14 cellular contexts compared by ENCODE assay signal in the genomic region with DNA sequence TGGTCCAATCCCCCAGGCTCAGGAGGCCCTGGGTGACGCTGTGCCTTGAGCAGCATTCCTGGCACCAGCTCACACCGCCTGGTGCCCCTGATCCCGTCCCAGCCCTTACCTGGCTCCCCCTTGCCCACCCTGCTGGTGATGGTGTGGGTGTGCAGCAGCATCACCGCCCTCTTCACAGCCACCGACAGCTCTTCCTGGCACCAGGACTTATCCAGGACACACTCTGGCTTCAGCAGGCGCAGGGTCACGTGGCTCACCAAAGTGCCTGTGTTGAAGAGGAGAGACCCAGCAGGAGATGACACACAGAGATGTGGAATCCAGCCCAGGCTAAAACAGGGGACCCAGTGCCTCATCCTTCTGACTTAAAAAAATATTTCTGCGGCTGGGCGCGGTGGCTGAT.
"Had no signal": no experiment of that assay in that cellular context is flagged by ENCODE, and none has a peak within 500 bp of the region (broad histone marks: within the 10 kb centered on the region; RNA-seq: fewer than 3 reads in every experiment).

No MANE protein-coding gene starts in this region.

- DNase-seq: effector CD4-positive, alpha-beta T cell; foreskin melanocyte; kidney glomerular epithelial cell; mammary epithelial cell; naive thymus-derived CD4-positive, alpha-beta T cell; nephron progenitor cell; sigmoid colon; stimulated activated CD4-positive, alpha-beta T cell treated with anti-CD3 and anti-CD28 coated beads, Interleukin-2, amount 100 ng/mL, for 24 hours; stimulated activated CD4-positive, alpha-beta T cell treated with anti-CD3 and anti-CD28 coated beads, Interleukin-4, amount 100 ng/mL, for 4 hours; stimulated activated naive CD4-positive, alpha-beta T cell treated with Interleukin-2 at 50 U/mL for 16 hours; trophoblast cell had no signal

- H2AFZ ChIP-seq: hepatocyte had no signal

- H3K27me3 ChIP-seq: hepatocyte, sigmoid colon had no signal

- H3K4me3 ChIP-seq: coronary artery, hepatocyte, sigmoid colon, skin epidermis had no signal

- ATAC-seq: naive thymus-derived CD4-positive, alpha-beta T cell had no signal

- H3K4me1 ChIP-seq: sigmoid colon had no signal

- H3K9me3 ChIP-seq: sigmoid colon had no signal

- H3K27ac ChIP-seq: coronary artery, hepatocyte, skin epidermis had no signal

- H3K4me2 ChIP-seq: hepatocyte had no signal
